ENCODE assay signal across 14 cellular contexts in the genomic region with DNA sequence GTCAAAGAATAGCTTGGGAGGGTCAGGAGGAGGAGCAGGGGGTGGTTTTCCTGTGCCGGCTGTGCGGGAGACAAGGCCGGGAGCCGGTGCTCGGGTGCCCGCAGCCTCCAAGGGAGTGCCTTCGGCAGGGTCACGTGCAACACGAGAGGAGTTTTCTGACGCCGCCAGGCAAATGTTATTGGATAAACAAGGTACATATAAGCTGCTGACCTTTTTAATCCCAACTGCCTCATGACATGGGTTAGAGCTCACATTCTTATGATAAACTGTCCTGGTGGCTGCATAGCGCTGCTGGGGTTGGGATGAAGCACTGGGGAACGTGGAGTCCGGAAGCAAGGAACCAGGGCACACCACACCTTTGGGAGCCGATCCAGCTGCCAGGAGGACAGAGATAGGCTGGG.
DNase-seq lines count a peak whose midpoint lies in the region; ATAC-seq lines count a peak whose summit lies in the region.
"Had no signal": no experiment of that assay in that cellular context is flagged by ENCODE, and none has a peak within 500 bp of the region (broad histone marks: within the 10 kb centered on the region; RNA-seq: fewer than 3 reads in every experiment).

No MANE protein-coding gene starts in this region.

- no peaks in the 10 kb centered on the region for H3K27me3 ChIP-seq in right cardiac atrium (ENCODE audit: control insufficient read depth, insufficient read depth)

- H3K27ac ChIP-seq in cingulate gyrus (ENCODE audit: low read depth, low read length), result peak overlapping the region; percentile 88
- peak overlapping the region; percentile 93 for H3K27ac ChIP-seq in right cardiac atrium (ENCODE audit: low read length)

- 30% methylated on average over 15 of the region's 15 CpGs for WGBS in right cardiac atrium

- intact Hi-C loops in right cardiac atrium (cut with DNase I), result no loop called here
- intact Hi-C loops in sciatic nerve (cut with DNase I), result no loop called here

- peak; percentile 53 to 54 for ATAC-seq in right cardiac atrium
- ATAC-seq in sciatic nerve, result peak; percentile 49
- ATAC-seq in GM18873 (IDR thresholded peaks at IDR 0.05; ENCODE audit: low FRiP score, unreplicated experiment), result no peak

- H3K9me3 ChIP-seq in right cardiac atrium (ENCODE audit: control insufficient read depth, low read length), result no peaks in the 10 kb centered on the region

- H3K4me3 ChIP-seq in right cardiac atrium (ENCODE audit: low read length), result peak overlapping the region; percentile 30

- DNase-seq in ELF-1 (ENCODE audit: low read depth, low spot score) (peak; percentile 44), right cardiac atrium (peak; percentile 48 to 64 (median 63)), sciatic nerve (ENCODE audit: low spot score) (no peak), NCI-H1694 (lab: John Stamatoyannopoulos, UW) (no peak)
- DNase-seq in activated CD8-positive, alpha-beta memory T cell treated with anti-CD3 and anti-CD28 coated beads, Interleukin-2, amount 50 U/mL, for 4 hours, result no peak
- DNase-seq in stimulated activated CD4-positive, alpha-beta T cell treated with anti-CD3 and anti-CD28 coated beads, Interleukin-4, amount 100 ng/mL, for 1 hour, result no peak
- DNase-seq: activated T-cell treated with anti-CD3 and anti-CD28 coated beads, Interleukin-2, amount 50 U/mL, for 48 hours; CD8-positive, alpha-beta memory T cell; GDM1; NCI-H2171; NK-92 treated with Interleukin-12 subunit alpha and Interleukin-12 subunit beta, amount 100 ng/mL, for 24 hours; SHP77 treated with DMSO at 0.1 percent for 48 hours had no signal

- peaks cover 13% of the 10 kb centered on the region for H3K4me1 ChIP-seq in right cardiac atrium (ENCODE audit: control insufficient read depth, insufficient read depth, low read length)

Comparison
In these comparisons a context has a peak if more than half of its experiments do, and no peak if none do; other contexts are left out.
1. DNase-seq: peak in ELF-1 (single experiment) and right cardiac atrium (3 of 3); none in sciatic nerve (single experiment), activated CD8-positive, alpha-beta memory T cell treated with anti-CD3 and anti-CD28 coated beads, Interleukin-2, amount 50 U/mL, for 4 hours (single experiment), stimulated activated CD4-positive, alpha-beta T cell treated with anti-CD3 and anti-CD28 coated beads, Interleukin-4, amount 100 ng/mL, for 1 hour (single experiment) and NCI-H1694 (single experiment).